15 cellular contexts compared by ENCODE assay signal in genomic region chr22:39312410-39312809, GRCh38. TPM values are rescaled to one million over a fixed set of nuclear protein-coding genes. Genes with fewer than 3 reads are reported as not detected.
DNase-seq lines count a peak whose midpoint lies in the region; ATAC-seq, FAIRE-seq and TF ChIP-seq lines count a peak whose summit lies in the region.
"Had no signal": no experiment of that assay in that cellular context is flagged by ENCODE, and none has a peak within 500 bp of the region (broad histone marks: within the 10 kb centered on the region; RNA-seq: fewer than 3 reads in every experiment).

No MANE protein-coding gene starts in this region.

- peaks cover 22% of the 10 kb centered on the region for H3K4me1 Mint-ChIP-seq in T-helper 2 cell treated with Interferon-gamma antibody and Interleukin-4, amounts not matched to agents 5 μg/mL and 100 μg/mL, for 36 hours (ENCODE audit: low read depth)

- intact Hi-C loops in OCI-LY7 (cut with micrococcal nuclease; ENCODE audit: unreplicated experiment) = no loop called here

- ATAC-seq in GM19023 (IDR thresholded peaks at IDR 0.05; ENCODE audit: unreplicated experiment) (no peak), GM21786 (IDR thresholded peaks at IDR 0.05; ENCODE audit: unreplicated experiment) (no peak)

- no peak overlapping the region for H3K4me3 Mint-ChIP-seq in T-helper 2 cell treated with Interferon-gamma antibody and Interleukin-4, amounts not matched to agents 5 μg/mL and 100 μg/mL, for 36 hours
- H3K4me3 Mint-ChIP-seq: memory B cell had no signal

- no peak overlapping the region for H2AK5ac ChIP-seq in H1 (ENCODE audit: low read depth, low read length)
- H2AK5ac ChIP-seq in mesendoderm (ENCODE audit: low read length) = no peak overlapping the region

- 0 out of 2 replicates have a peak overlapping the region, but pooled peaks have one; percentile 1 for H3K4me2 ChIP-seq in OCI-LY7 (ENCODE audit: low read length)
- no peak overlapping the region for H3K4me2 ChIP-seq in H1 (ENCODE audit: insufficient read depth in 1 of 2, low read depth in 2 of 2, low read length in 2 of 2)
- no peak overlapping the region for H3K4me2 ChIP-seq in mesendoderm (ENCODE audit: low read length)

- H4K20me1 ChIP-seq in OCI-LY7 (ENCODE audit: insufficient read depth, low read length) (peaks cover 39% of the 10 kb centered on the region), H1 (replicated peaks in 1 of 2; ENCODE audit: control insufficient read depth in 1 of 2, insufficient read depth in 2 of 2, low read length in 2 of 2) (peaks cover 36 to 44% of the 10 kb centered on the region in 2 experiments)

- H3K79me2 ChIP-seq in OCI-LY7 (ENCODE audit: insufficient read depth, low read depth, low read length) (peaks cover 34% of the 10 kb centered on the region), H1 (ENCODE audit: control insufficient read depth in 1 of 2, insufficient read depth in 2 of 2, low read length in 2 of 2) (peaks cover 0 to 22% of the 10 kb centered on the region in 2 experiments; a peak in 2 of 4 replicates), mesendoderm (ENCODE audit: control insufficient read depth, insufficient read depth, low read length) (peaks cover 30% of the 10 kb centered on the region)

- no peak overlapping the region for H3K14ac ChIP-seq in H1 (ENCODE audit: insufficient read length)

- POLR2A ChIA-PET in OCI-LY7 (lab: Charles Lee) (no interaction called here), H1 (lab: Charles Lee; ENCODE audit: partially characterized antibody) (interaction anchor here (0.6 to 37.3 kb wide), 39 partner anchors 5 to 439 kb away, joined by 3 to 692 read pairs (median 5); partner anchors contain the start of genes ATF4, PDGFB, RPL3 and SYNGR1)

- no peak overlapping the region for H3K4ac ChIP-seq in H1 (replicated peaks; ENCODE audit: insufficient read length, low read depth, low read length)
- H3K4ac ChIP-seq in mesendoderm (ENCODE audit: low read depth, low read length) = no peak overlapping the region

- H4K8ac ChIP-seq in H1 (ENCODE audit: extremely low read depth, insufficient read depth, low read length) (no peak overlapping the region), mesendoderm (ENCODE audit: low read depth, low read length) (no peak overlapping the region)

- no peaks in the 10 kb centered on the region for H3K9me3 ChIP-seq in OCI-LY7 (ENCODE audit: low read length)
- H3K9me3 ChIP-seq in H1 (ENCODE audit: insufficient read depth in 2 of 2, low read depth in 1 of 2, low read length in 1 of 2) = no peaks in the 10 kb centered on the region
- H3K9me3 ChIP-seq: ascending aorta, transverse colon had no signal

- TF ChIP-seq EP300 in H1 (IDR thresholded peaks at IDR 0.05; ENCODE audit: borderline replicate concordance in 1 of 2, low read depth in 2 of 2, low read length in 2 of 2) = no peak

- no peak overlapping the region for H3K9ac ChIP-seq in H1 (replicated peaks in 1 of 4; ENCODE audit: extremely low read depth in 1 of 4, low read depth in 3 of 4, low read length in 3 of 4)
- no peak overlapping the region for H3K9ac ChIP-seq in mesendoderm (ENCODE audit: low read length)

- no peak overlapping the region for H3K23ac ChIP-seq in H1 (ENCODE audit: insufficient read length)
- H3K23ac ChIP-seq in mesendoderm (ENCODE audit: low read length) = no peak overlapping the region

- H2AFZ ChIP-seq in OCI-LY7 (ENCODE audit: low read length) = no peak overlapping the region
- no peak overlapping the region for H2AFZ ChIP-seq in H1 (ENCODE audit: low read length)

- no peaks in the 10 kb centered on the region for H3K23me2 ChIP-seq in H1 (ENCODE audit: low read depth, low read length)

- CTCF ChIA-PET in OCI-LY7 (lab: Charles Lee; ENCODE audit: unreplicated experiment) = no interaction called here
- CTCF ChIA-PET in H1 (lab: Charles Lee; ENCODE audit: partially characterized antibody) = interaction anchor here (1.0 to 4.7 kb wide), 11 partner anchors 7 to 543 kb away, joined by 3 to 55 read pairs (median 7); partner anchors contain the start of gene RPL3

- H2BK120ac ChIP-seq in H1 (replicated peaks; ENCODE audit: low read depth, low read length) = no peak overlapping the region
- no peak overlapping the region for H2BK120ac ChIP-seq in mesendoderm (ENCODE audit: low read depth, low read length)

- H2BK12ac ChIP-seq in H1 (ENCODE audit: low read depth, low read length) = no peak overlapping the region

- no peak for DNase-seq in T-helper 2 cell treated with Interferon-gamma antibody and Interleukin-4, amounts not matched to agents 5 μg/mL and 100 μg/mL, for 36 hours (ENCODE audit: low spot score)
- DNase-seq in T-helper 2 cell = no peak
- DNase-seq in DMS53 treated with DMSO at 0.1 percent for 48 hours (lab: John Stamatoyannopoulos, UW; ENCODE audit: unreplicated experiment) = peak; percentile 37
- DNase-seq in OCI-LY7 (ENCODE audit: low spot score) = no peak
- no peak for DNase-seq in H1 (ENCODE audit: low read depth in 1 of 2, low spot score in 2 of 2)
- no peak for DNase-seq in mesendoderm
- DNase-seq: NCI-H146, NCI-H510A treated with DMSO at 0.1 percent for 48 hours, transverse colon had no signal

- no peaks in the 10 kb centered on the region for H3K27me3 Mint-ChIP-seq in T-helper 2 cell treated with Interferon-gamma antibody and Interleukin-4, amounts not matched to agents 5 μg/mL and 100 μg/mL, for 36 hours (ENCODE audit: low read depth)
- H3K27me3 Mint-ChIP-seq: memory B cell had no signal

- no peak overlapping the region for H4K91ac ChIP-seq in H1 (replicated peaks; ENCODE audit: insufficient read length, low read length)

- no peaks in the 10 kb centered on the region for H3K9me2 ChIP-seq in OCI-LY7 (ENCODE audit: insufficient read depth, low read length)

- 91% methylated on average over 5 of the region's 5 CpGs; no CpG with 5 or more reads in 1 of the 2 experiments for WGBS in H1 (ENCODE audit: extremely low coverage in 1 of 2, insufficient coverage in 1 of 2, insufficient read length in 1 of 2, insufficient replicate concordance in 2 of 2, low coverage in 1 of 2, low lambda C conversion rate in 2 of 2, missing lambda C conversion rate in 1 of 2), 2 experiments
- no CpG with 5 or more reads among the region's 5 CpGs for WGBS in mesendoderm (ENCODE audit: extremely low coverage, insufficient coverage, low lambda C conversion rate)

- H3K4me1 ChIP-seq in OCI-LY7 (ENCODE audit: insufficient read depth, low read length, poor library complexity, severe bottlenecking) (peaks cover 63% of the 10 kb centered on the region), H1 (replicated peaks in 1 of 4; ENCODE audit: control insufficient read depth in 3 of 4, insufficient read depth in 4 of 4, low read length in 3 of 4) (peaks cover 0 to 27% (median 15%) of the 10 kb centered on the region in 4 experiments; a peak in 5 of 7 replicates), mesendoderm (ENCODE audit: control insufficient read depth, low read depth, low read length) (peaks cover 2% of the 10 kb centered on the region)

- H3K4me3 ChIP-seq in OCI-LY7 (ENCODE audit: low read depth, low read length, poor library complexity, severe bottlenecking) (no peak overlapping the region), H1 (ENCODE audit: extremely low read depth in 1 of 4, insufficient read depth in 2 of 4, low read depth in 3 of 4, low read length in 4 of 4) (no peak overlapping the region), mesendoderm (ENCODE audit: low read length) (no peak overlapping the region)
- H3K4me3 ChIP-seq: ascending aorta, transverse colon had no signal

- H3K79me1 ChIP-seq in H1 (ENCODE audit: low read depth, low read length) = peaks cover 3% of the 10 kb centered on the region
- peaks cover 20% of the 10 kb centered on the region for H3K79me1 ChIP-seq in mesendoderm (ENCODE audit: low read length)

- TF ChIP-seq POLR2A in H1 (IDR thresholded peaks at IDR 0.05; ENCODE audit: control extremely low read depth in 1 of 2, low read depth in 2 of 2, low read length in 2 of 2) = no peak; a peak in 1 of 3 replicates

- no peaks in the 10 kb centered on the region for H3K9me3 Mint-ChIP-seq in T-helper 2 cell treated with Interferon-gamma antibody and Interleukin-4, amounts not matched to agents 5 μg/mL and 100 μg/mL, for 36 hours
- H3K9me3 Mint-ChIP-seq: memory B cell had no signal

- H3K56ac ChIP-seq in H1 (replicated peaks; ENCODE audit: insufficient read length, low read depth, low read length) (no peak overlapping the region), mesendoderm (ENCODE audit: low read length) (no peak overlapping the region)

- H3K36me3 ChIP-seq in OCI-LY7 (ENCODE audit: insufficient read depth, low read length) (peaks cover 82% of the 10 kb centered on the region), H1 (ENCODE audit: control insufficient read depth in 2 of 4, insufficient read depth in 4 of 4, low read length in 3 of 4) (peaks cover 47 to 60% (median 54%) of the 10 kb centered on the region in 4 experiments), mesendoderm (ENCODE audit: control insufficient read depth, insufficient read depth, low read length) (peaks cover 50% of the 10 kb centered on the region)

- H2BK15ac ChIP-seq in H1 (ENCODE audit: low read length) = no peak overlapping the region
- no peak overlapping the region for H2BK15ac ChIP-seq in mesendoderm (replicated peaks; ENCODE audit: low read depth)

- H3K36me3 Mint-ChIP-seq in T-helper 2 cell treated with Interferon-gamma antibody and Interleukin-4, amounts not matched to agents 5 μg/mL and 100 μg/mL, for 36 hours (ENCODE audit: low read depth) = peaks cover 54% of the 10 kb centered on the region

- H4K5ac ChIP-seq in H1 (ENCODE audit: insufficient read length, low read depth, low read length) = no peak overlapping the region
- no peak overlapping the region for H4K5ac ChIP-seq in mesendoderm (ENCODE audit: low read length)

- no peak for TF ChIP-seq RAD21 in H1 (IDR thresholded peaks at IDR 0.05 in 1 of 2, conservative IDR thresholded peaks at IDR 0.05 in 1 of 2; ENCODE audit: low read depth in 2 of 2, low read length in 2 of 2)

- H3K27me3 ChIP-seq in H1 (replicated peaks in 1 of 4; ENCODE audit: control insufficient read depth in 3 of 4, extremely low read depth in 1 of 4, insufficient read depth in 3 of 4, low read length in 3 of 4) (no peaks in the 10 kb centered on the region), mesendoderm (ENCODE audit: insufficient read depth, low read length, poor library complexity) (no peaks in the 10 kb centered on the region)
- H3K27me3 ChIP-seq: ascending aorta, dorsolateral prefrontal cortex, transverse colon had no signal

- no peak overlapping the region for H3K27ac ChIP-seq in OCI-LY7 (ENCODE audit: low read depth, low read length, poor library complexity, severe bottlenecking)
- H3K27ac ChIP-seq in H1 (ENCODE audit: low read depth, low read length) = no peak overlapping the region
- no peak overlapping the region for H3K27ac ChIP-seq in mesendoderm (ENCODE audit: low read depth, low read length)
- H3K27ac ChIP-seq: ascending aorta, transverse colon had no signal

- no peak overlapping the region for H2BK20ac ChIP-seq in H1 (ENCODE audit: low read length)

- H3K18ac ChIP-seq in H1 (ENCODE audit: extremely low read depth, low read length) (no peak overlapping the region), mesendoderm (ENCODE audit: low read length) (no peak overlapping the region)

- BruUV-seq in OCI-LY7 (replicated peaks; lab: Mats Ljungman, UMichigan) = no TSS peak

- TF ChIP-seq CTCF in OCI-LY7 (conservative IDR thresholded peaks at IDR 0.05; ENCODE audit: low read length) (no peak), H1 (IDR thresholded peaks at IDR 0.05; ENCODE audit: control extremely low read depth in 1 of 3, insufficient read depth in 1 of 3, low read depth in 1 of 3, low read length in 3 of 3) (no peak)

- peak overlapping the region; percentile 41 for H3K27ac Mint-ChIP-seq in T-helper 2 cell treated with Interferon-gamma antibody and Interleukin-4, amounts not matched to agents 5 μg/mL and 100 μg/mL, for 36 hours

- H2BK5ac ChIP-seq in H1 (ENCODE audit: low read depth, low read length) (no peak overlapping the region), mesendoderm (ENCODE audit: low read length) (no peak overlapping the region)

- FAIRE-seq in H1 (lab: Jason Lieb, UNC) = no peak
- FAIRE-seq: A204.1 had no signal

RNA-seq across cellular contexts. Expression of gene RPL3, which starts 7.0 kb away (rescaled TPM):
- 2,313 and 2,662 TPM in 2 replicates for total RNA-seq in OCI-LY7 (2014; rRNA removed; shearing (Covaris generic))
- 2,385 and 2,457 TPM in 2 replicates for total RNA-seq in OCI-LY7 (2022)
- 2,801 and 2,865 TPM in 2 replicates for total RNA-seq in H1 (2021; fragmentation: NEBNext Ultra II Directional; extraction: Animal tissue kit (Norgen Biotek cat#: 25700))
- polyA plus RNA-seq in H1 (2011; rRNA removed) = 5,362 and 5,466 TPM in 2 replicates
- polyA plus RNA-seq in H1 (2011; cell fraction: cytosol; rRNA removed) = 8,556 TPM
- 6,792 TPM for polyA plus RNA-seq in H1 (2011; cell fraction: nucleus; rRNA removed)
- polyA plus RNA-seq in H1 (2012, experiment 1 of 2) = 3,449 to 5,365 TPM (median 4,851 TPM) in 4 replicates
- polyA plus RNA-seq in H1 (2012, experiment 2 of 2) = 2,078 TPM
- polyA plus RNA-seq in H1 (2013, experiment 1 of 2) = 2,295 TPM
- 2,292 TPM for polyA plus RNA-seq in H1 (2013, experiment 2 of 2)
- 1,769 and 1,871 TPM in 2 replicates for polyA minus RNA-seq in H1 (2011; rRNA and poly(A)+ RNA removed)
- polyA minus RNA-seq in H1 (2011; cell fraction: cytosol; rRNA and poly(A)+ RNA removed) = 1,662 TPM
- polyA minus RNA-seq in H1 (2011; cell fraction: nucleus; rRNA and poly(A)+ RNA removed) = 2,188 TPM
- polyA plus RNA-seq in mesendoderm (2013, experiment 1 of 2) = 2,149 TPM
- polyA plus RNA-seq in mesendoderm (2013, experiment 2 of 2) = 2,158 TPM

RNA-seq across cellular contexts. Expression of gene SYNGR1, which starts 37.4 kb away (rescaled TPM):
- total RNA-seq in OCI-LY7 (2014; rRNA removed; shearing (Covaris generic)) = 9.0 and 10.2 TPM in 2 replicates
- total RNA-seq in OCI-LY7 (2022) = 22.5 and 23.3 TPM in 2 replicates
- 32.5 and 32.7 TPM in 2 replicates for total RNA-seq in H1 (2021; fragmentation: NEBNext Ultra II Directional; extraction: Animal tissue kit (Norgen Biotek cat#: 25700))
- 84.7 and 98.9 TPM in 2 replicates for polyA plus RNA-seq in H1 (2011; rRNA removed)
- 86.1 TPM for polyA plus RNA-seq in H1 (2011; cell fraction: cytosol; rRNA removed)
- 107 TPM for polyA plus RNA-seq in H1 (2011; cell fraction: nucleus; rRNA removed)
- polyA plus RNA-seq in H1 (2012, experiment 1 of 2) = 22.3 to 55.2 TPM (median 50.2 TPM) in 4 replicates
- 31.1 TPM for polyA plus RNA-seq in H1 (2012, experiment 2 of 2)
- polyA plus RNA-seq in H1 (2013, experiment 1 of 2) = 31.4 TPM
- polyA plus RNA-seq in H1 (2013, experiment 2 of 2) = 34.9 TPM
- polyA minus RNA-seq in H1 (2011; rRNA and poly(A)+ RNA removed) = 21.3 and 25.3 TPM in 2 replicates
- polyA minus RNA-seq in H1 (2011; cell fraction: cytosol; rRNA and poly(A)+ RNA removed) = 23.3 TPM
- 25.3 TPM for polyA minus RNA-seq in H1 (2011; cell fraction: nucleus; rRNA and poly(A)+ RNA removed)
- 10.5 TPM for polyA plus RNA-seq in mesendoderm (2013, experiment 1 of 2)
- polyA plus RNA-seq in mesendoderm (2013, experiment 2 of 2) = 10.0 TPM
